In the genomic region with DNA sequence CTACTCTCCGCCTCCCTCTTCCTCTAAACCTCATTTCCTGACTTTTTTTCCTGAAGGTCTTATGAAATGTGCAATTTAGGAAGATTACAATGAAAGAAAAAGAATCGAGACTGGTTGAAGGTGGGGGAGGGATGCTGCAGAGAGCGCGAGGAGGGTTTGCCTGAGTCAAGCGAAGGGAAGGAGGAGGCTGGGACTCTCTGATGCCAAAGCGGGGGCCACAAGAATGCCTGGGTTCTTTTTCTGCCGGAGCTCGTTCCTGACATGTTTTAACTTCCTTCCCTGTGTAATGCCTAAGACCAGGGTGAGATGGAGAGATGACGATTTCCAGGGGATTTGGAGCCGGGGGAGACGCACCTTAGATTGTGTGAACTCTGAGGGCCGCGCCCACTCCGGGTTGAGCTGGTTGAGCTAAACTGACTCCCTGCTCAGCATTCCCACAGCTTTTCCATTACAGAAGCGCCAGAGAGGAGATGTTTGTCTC, we compare ENCODE assay signal across 9 cellular contexts.
DNase-seq lines count a peak whose midpoint lies in the region; ATAC-seq and TF ChIP-seq lines count a peak whose summit lies in the region.
"Had no signal": no experiment of that assay in that cellular context is flagged by ENCODE, and none has a peak within 500 bp of the region (broad histone marks: within the 10 kb centered on the region; RNA-seq: fewer than 3 reads in every experiment).

No MANE protein-coding gene starts in this region.

- CTCF ChIA-PET in Calu3 (lab: Charles Lee): interaction anchor here (0.6 to 1.0 kb wide), 2 partner anchors 73 to 369 kb away, joined by 5 to 7 read pairs; no protein-coding TSS in a partner anchor

- H3K36me3 Mint-ChIP-seq in Calu3 (ENCODE audit: insufficient read depth, unreplicated experiment): peaks cover 6% of the 10 kb centered on the region

- DNase-seq in Calu3: no peak
- DNase-seq in anterior cingulate cortex (lab: John Stamatoyannopoulos, UW): peak in 53 of 58 donors; percentile 28 to 79 (median 57)
- DNase-seq in hippocampal formation (lab: John Stamatoyannopoulos, UW): peak; percentile 42 to 71
- peak; percentile 84 for DNase-seq in putamen (ENCODE audit: low spot score)
- no peak for DNase-seq in stimulated activated CD8-positive, alpha-beta memory T cell treated with anti-CD3 and anti-CD28 coated beads, Interleukin-4, amount 100 ng/mL, for 48 hours
- no peak for DNase-seq in GM19238 (ENCODE audit: insufficient read length, low spot score)
- DNase-seq in hepatic stellate cell (ENCODE audit: low spot score): no peak
- DNase-seq: DMS53 had no signal

- intact Hi-C loops in Calu3 (cut with micrococcal nuclease; ENCODE audit: unreplicated experiment): no loop called here

- H3K27ac Mint-ChIP-seq in Calu3 (ENCODE audit: unreplicated experiment): no peak overlapping the region

- H3K4me1 Mint-ChIP-seq in Calu3 (ENCODE audit: low read depth, unreplicated experiment): no peaks in the 10 kb centered on the region

- no TSS peak for BruUV-seq in Calu3 (replicated peaks; lab: Mats Ljungman, UMichigan)

- no peak for TF ChIP-seq CTCF in Calu3 (IDR thresholded peaks at IDR 0.05; ENCODE audit: unreplicated experiment)

- peaks cover 22% of the 10 kb centered on the region for H3K27me3 Mint-ChIP-seq in Calu3 (ENCODE audit: unreplicated experiment)

- no peak for ATAC-seq in HG03045 (IDR thresholded peaks at IDR 0.05; ENCODE audit: unreplicated experiment)

- H3K9me3 Mint-ChIP-seq in Calu3 (ENCODE audit: low read depth, unreplicated experiment): peaks cover 7% of the 10 kb centered on the region

- H3K4me3 Mint-ChIP-seq in Calu3 (ENCODE audit: low read depth, unreplicated experiment): peak overlapping the region; percentile 68

Comparison
In these comparisons a context has a peak if more than half of its experiments do, and no peak if none do; other contexts are left out.
1. DNase-seq: peak in anterior cingulate cortex (53 of 58), hippocampal formation (2 of 2) and putamen (single experiment); none in Calu3 (single experiment), stimulated activated CD8-positive, alpha-beta memory T cell treated with anti-CD3 and anti-CD28 coated beads, Interleukin-4, amount 100 ng/mL, for 48 hours (single experiment), GM19238 (single experiment) and hepatic stellate cell (single experiment).